17 cellular contexts compared by ENCODE assay signal in genomic region chr1:239858058-239858457, GRCh38.
DNase-seq lines count a peak whose midpoint lies in the region; ATAC-seq, FAIRE-seq and TF ChIP-seq lines count a peak whose summit lies in the region.
"Had no signal": no experiment of that assay in that cellular context is flagged by ENCODE, and none has a peak within 500 bp of the region (broad histone marks: within the 10 kb centered on the region; RNA-seq: fewer than 3 reads in every experiment).

No MANE protein-coding gene starts in this region.

- H3F3A ChIP-seq in SK-N-SH (replicated peaks; ENCODE audit: insufficient read depth) = no peaks in the 10 kb centered on the region

- no peaks in the 10 kb centered on the region for H3K36me3 ChIP-seq in SK-N-SH (replicated peaks in 1 of 2; ENCODE audit: control insufficient read depth in 1 of 2, insufficient read depth in 2 of 2, low read length in 1 of 2)
- H3K36me3 ChIP-seq in bronchial epithelial cell (ENCODE audit: control insufficient read depth, insufficient read depth, low read length) = no peaks in the 10 kb centered on the region
- no peaks in the 10 kb centered on the region for H3K36me3 ChIP-seq in left ventricle myocardium inferior

- intact Hi-C loops in natural killer cell (cut with micrococcal nuclease) (no loop called here), left ventricle myocardium inferior (cut with micrococcal nuclease) (no loop called here)

- CTCF ChIA-PET in SK-N-SH (lab: Yijun Ruan, JAX) = interaction anchor here (0.6 kb wide), 1 partner anchor 445 kb away, joined by 3 read pairs; no protein-coding TSS in a partner anchor

- peak overlapping the region in 1 of 2 experiments; percentile 89; a peak in 2 of 4 replicates for H3K27ac ChIP-seq in SK-N-SH (ENCODE audit: low read depth in 2 of 2, low read length in 1 of 2)
- H3K27ac ChIP-seq in left ventricle myocardium inferior (replicated peaks) = no peak overlapping the region

- H3K4me1 ChIP-seq in SK-N-SH (ENCODE audit: control insufficient read depth in 1 of 2, insufficient read depth in 2 of 2, low read depth in 1 of 2, low read length in 1 of 2) (peaks cover 0 to 2% of the 10 kb centered on the region in 2 experiments; a peak in 2 of 4 replicates), left ventricle myocardium inferior (no peaks in the 10 kb centered on the region)

- POLR2A ChIA-PET in SK-N-SH (lab: Yijun Ruan, JAX) = no interaction called here

- peaks cover 3 to 21% of the 10 kb centered on the region in 2 donors for H3K27me3 Mint-ChIP-seq in natural killer cell (ENCODE audit: low read depth in 2 of 2)
- H3K27me3 Mint-ChIP-seq: activated CD4-positive, alpha-beta memory T cell treated with anti-CD3 and anti-CD28 coated beads, Interleukin-2, amount 10 ng/mL, durations not matched to agents 7 days and 5 days; progenitor cell of endocrine pancreas had no signal

- no peak overlapping the region for H3K4me3 Mint-ChIP-seq in natural killer cell
- H3K4me3 Mint-ChIP-seq: activated CD4-positive, alpha-beta memory T cell treated with anti-CD3 and anti-CD28 coated beads, Interleukin-2, amount 10 ng/mL, durations not matched to agents 7 days and 5 days; mesothelial cell of epicardium had no signal

- H2AFZ ChIP-seq in SK-N-SH (ENCODE audit: low read depth) = no peak overlapping the region

- no peak for FAIRE-seq in bronchial epithelial cell (lab: Jason Lieb, UNC)
- FAIRE-seq: GM19239 had no signal

- H3K79me2 ChIP-seq in SK-N-SH (ENCODE audit: insufficient read depth) = no peaks in the 10 kb centered on the region

- in situ Hi-C loops in GM13977 (cut with MboI; ENCODE audit: low pct_unique_long_range_greater_than_20kb, low sequenced_read_pairs, unreplicated experiment) = no loop called here

- no peak for TF ChIP-seq RAD21 in SK-N-SH (IDR thresholded peaks at IDR 0.05; ENCODE audit: low read length)

- no peaks in the 10 kb centered on the region for H3K36me3 Mint-ChIP-seq in natural killer cell
- H3K36me3 Mint-ChIP-seq: mesothelial cell of epicardium had no signal

- no peak overlapping the region for H3K4me2 ChIP-seq in SK-N-SH

- no peak for DNase-seq in SK-N-SH
- DNase-seq in NCI-H460 (ENCODE audit: extremely low read depth, low read depth) = peak; percentile 83
- DNase-seq in bronchial epithelial cell (ENCODE audit: low read depth) = peak; percentile 30
- DNase-seq in natural killer cell = no peak
- no peak for DNase-seq in GM13977 (ENCODE audit: low spot score)
- DNase-seq in left ventricle myocardium inferior = no peak
- DNase-seq: activated CD4-positive, alpha-beta memory T cell treated with anti-CD3 and anti-CD28 coated beads, Interleukin-2, amount 10 ng/mL, durations not matched to agents 7 days and 5 days; activated gamma-delta T cell treated with Interleukin-2 at 50 U/mL for 16 hours; DMS79 treated with DMSO at 0.1 percent for 48 hours; NCI-H187; stimulated activated CD4-positive, alpha-beta T cell treated with anti-CD3 and anti-CD28 coated beads, Interleukin-1b, Interleukin-23, amount 100 ng/mL, for 48 hours; T-helper 2 cell had no signal

- no peaks in the 10 kb centered on the region for H3K27me3 ChIP-seq in SK-N-SH (ENCODE audit: insufficient read depth)
- H3K27me3 ChIP-seq in bronchial epithelial cell (ENCODE audit: control insufficient read depth, insufficient read depth, low read length) = no peaks in the 10 kb centered on the region
- H3K27me3 ChIP-seq in left ventricle myocardium inferior (ENCODE audit: low read depth) = no peaks in the 10 kb centered on the region

- H3K9me3 ChIP-seq in SK-N-SH (no peaks in the 10 kb centered on the region; the same call in 1 of the 2 replicates), left ventricle myocardium inferior (replicated peaks) (peaks cover 5% of the 10 kb centered on the region)

- TF ChIP-seq EP300 in SK-N-SH (IDR thresholded peaks at IDR 0.05; ENCODE audit: borderline replicate concordance in 1 of 2, low read depth in 1 of 2, low read length in 1 of 2) = no peak

- WGBS in SK-N-SH (ENCODE audit: low lambda C conversion rate) = 49% methylated on average over 4 of the region's 4 CpGs

- no peaks in the 10 kb centered on the region for H3K9me3 Mint-ChIP-seq in natural killer cell

- H3K4me3 ChIP-seq in SK-N-SH (ENCODE audit: low read depth in 2 of 2, low read length in 1 of 2) = no peak overlapping the region
- no peak overlapping the region for H3K4me3 ChIP-seq in bronchial epithelial cell (ENCODE audit: low read depth, low read length)
- no peak overlapping the region for H3K4me3 ChIP-seq in left ventricle myocardium inferior

- H3K9me2 ChIP-seq in SK-N-SH = no peaks in the 10 kb centered on the region

- no peaks in the 10 kb centered on the region for H3K4me1 Mint-ChIP-seq in natural killer cell
- H3K4me1 Mint-ChIP-seq: activated CD4-positive, alpha-beta memory T cell treated with anti-CD3 and anti-CD28 coated beads, Interleukin-2, amount 10 ng/mL, durations not matched to agents 7 days and 5 days had no signal

- ATAC-seq in SK-N-SH treated with all-trans-retinoic acid at 6 μM for 48 hours (peak; percentile 41; the same call in 1 of the 3 replicates), natural killer cell (no peak), HG03521 (IDR thresholded peaks at IDR 0.05; ENCODE audit: unreplicated experiment) (no peak)

- H3K9ac ChIP-seq in SK-N-SH = no peak overlapping the region

- H3K27ac Mint-ChIP-seq in natural killer cell = no peak overlapping the region
- H3K27ac Mint-ChIP-seq: activated CD4-positive, alpha-beta memory T cell treated with anti-CD3 and anti-CD28 coated beads, Interleukin-2, amount 10 ng/mL, durations not matched to agents 7 days and 5 days; mesothelial cell of epicardium; progenitor cell of endocrine pancreas had no signal

- H4K20me1 ChIP-seq in SK-N-SH (ENCODE audit: insufficient read depth) = no peaks in the 10 kb centered on the region

- no peak for TF ChIP-seq CTCF in SK-N-SH (IDR thresholded peaks at IDR 0.05)
- TF ChIP-seq CTCF in bronchial epithelial cell (IDR thresholded peaks at IDR 0.05; ENCODE audit: insufficient read depth, low read length, severe bottlenecking) = no peak
- TF ChIP-seq CTCF in natural killer cell (IDR thresholded peaks at IDR 0.05) = no peak
- TF ChIP-seq CTCF in GM13977 (IDR thresholded peaks at IDR 0.05; ENCODE audit: extremely low read depth, insufficient read depth, missing control alignments) = no peak
- TF ChIP-seq CTCF in left ventricle myocardium inferior (IDR thresholded peaks at IDR 0.05; ENCODE audit: borderline replicate concordance) = no peak

TF ChIP-seq in SK-N-SH treated with all-trans-retinoic acid at 6 μM for 48 hours, 23 proteins besides CTCF, POLR2A, EP300 and RAD21 (continues in another document):
- no peak for TF ChIP-seq ZNF8 (CRISPR knock-in tag; IDR thresholded peaks at IDR 0.05)
- TF ChIP-seq TOX (CRISPR knock-in tag; IDR thresholded peaks at IDR 0.05; ENCODE audit: borderline replicate concordance) = no peak
- TF ChIP-seq TSHZ2 (CRISPR knock-in tag; IDR thresholded peaks at IDR 0.05) = no peak
- TF ChIP-seq ZNF70 (CRISPR knock-in tag; IDR thresholded peaks at IDR 0.05) = no peak
- no peak for TF ChIP-seq ZC3H10 (CRISPR knock-in tag; IDR thresholded peaks at IDR 0.05)

TF ChIP-seq in SK-N-SH, 30 proteins besides CTCF, POLR2A, EP300 and RAD21 (continues in another document):
- TF ChIP-seq, protein P1, sequence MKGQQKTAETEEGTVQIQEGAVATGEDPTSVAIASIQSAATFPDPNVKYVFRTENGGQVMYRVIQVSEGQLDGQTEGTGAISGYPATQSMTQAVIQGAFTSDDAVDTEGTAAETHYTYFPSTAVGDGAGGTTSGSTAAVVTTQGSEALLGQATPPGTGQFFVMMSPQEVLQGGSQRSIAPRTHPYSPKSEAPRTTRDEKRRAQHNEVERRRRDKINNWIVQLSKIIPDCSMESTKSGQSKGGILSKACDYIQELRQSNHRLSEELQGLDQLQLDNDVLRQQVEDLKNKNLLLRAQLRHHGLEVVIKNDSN (IDR thresholded peaks at IDR 0.05; ENCODE audit: borderline replicate concordance, low read depth) = no peak
- TF ChIP-seq RCOR1 (IDR thresholded peaks at IDR 0.05; ENCODE audit: low read length) = no peak
- no peak for TF ChIP-seq TEAD4 (IDR thresholded peaks at IDR 0.05; ENCODE audit: borderline replicate concordance, insufficient read depth)
- TF ChIP-seq ELF1 (IDR thresholded peaks at IDR 0.05) = no peak
- TF ChIP-seq EZH2phosphoT487 (IDR thresholded peaks at IDR 0.05; ENCODE audit: borderline replicate concordance, low read depth) = no peak
- no peak for TF ChIP-seq SIN3A (IDR thresholded peaks at IDR 0.05; ENCODE audit: borderline replicate concordance, low read depth, low read length)
- TF ChIP-seq NRF1 (IDR thresholded peaks at IDR 0.05; ENCODE audit: low read depth, low read length) = no peak
- no peak for TF ChIP-seq RFX5 (IDR thresholded peaks at IDR 0.05; ENCODE audit: low read length)
- TF ChIP-seq FOXM1 (IDR thresholded peaks at IDR 0.05; ENCODE audit: low read depth) = no peak
- no peak for TF ChIP-seq YY1 (IDR thresholded peaks at IDR 0.05; ENCODE audit: low read depth)
- TF ChIP-seq TAF1 (IDR thresholded peaks at IDR 0.05; ENCODE audit: borderline replicate concordance, low read depth, low read length) = no peak
- TF ChIP-seq GATA2 (CRISPR knock-in tag; IDR thresholded peaks at IDR 0.05) = no peak
- no peak for TF ChIP-seq FOXJ3 (CRISPR knock-in tag; IDR thresholded peaks at IDR 0.05)
- TF ChIP-seq, protein P2, sequence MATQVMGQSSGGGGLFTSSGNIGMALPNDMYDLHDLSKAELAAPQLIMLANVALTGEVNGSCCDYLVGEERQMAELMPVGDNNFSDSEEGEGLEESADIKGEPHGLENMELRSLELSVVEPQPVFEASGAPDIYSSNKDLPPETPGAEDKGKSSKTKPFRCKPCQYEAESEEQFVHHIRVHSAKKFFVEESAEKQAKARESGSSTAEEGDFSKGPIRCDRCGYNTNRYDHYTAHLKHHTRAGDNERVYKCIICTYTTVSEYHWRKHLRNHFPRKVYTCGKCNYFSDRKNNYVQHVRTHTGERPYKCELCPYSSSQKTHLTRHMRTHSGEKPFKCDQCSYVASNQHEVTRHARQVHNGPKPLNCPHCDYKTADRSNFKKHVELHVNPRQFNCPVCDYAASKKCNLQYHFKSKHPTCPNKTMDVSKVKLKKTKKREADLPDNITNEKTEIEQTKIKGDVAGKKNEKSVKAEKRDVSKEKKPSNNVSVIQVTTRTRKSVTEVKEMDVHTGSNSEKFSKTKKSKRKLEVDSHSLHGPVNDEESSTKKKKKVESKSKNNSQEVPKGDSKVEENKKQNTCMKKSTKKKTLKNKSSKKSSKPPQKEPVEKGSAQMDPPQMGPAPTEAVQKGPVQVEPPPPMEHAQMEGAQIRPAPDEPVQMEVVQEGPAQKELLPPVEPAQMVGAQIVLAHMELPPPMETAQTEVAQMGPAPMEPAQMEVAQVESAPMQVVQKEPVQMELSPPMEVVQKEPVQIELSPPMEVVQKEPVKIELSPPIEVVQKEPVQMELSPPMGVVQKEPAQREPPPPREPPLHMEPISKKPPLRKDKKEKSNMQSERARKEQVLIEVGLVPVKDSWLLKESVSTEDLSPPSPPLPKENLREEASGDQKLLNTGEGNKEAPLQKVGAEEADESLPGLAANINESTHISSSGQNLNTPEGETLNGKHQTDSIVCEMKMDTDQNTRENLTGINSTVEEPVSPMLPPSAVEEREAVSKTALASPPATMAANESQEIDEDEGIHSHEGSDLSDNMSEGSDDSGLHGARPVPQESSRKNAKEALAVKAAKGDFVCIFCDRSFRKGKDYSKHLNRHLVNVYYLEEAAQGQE (IDR thresholded peaks at IDR 0.05; ENCODE audit: low read depth, low read length) = no peak

Comparison
In these comparisons a context has a peak if more than half of its experiments do, and no peak if none do; other contexts are left out.
1. DNase-seq: peak in NCI-H460 (single experiment) and bronchial epithelial cell (single experiment); none in SK-N-SH (single experiment), natural killer cell (single experiment), GM13977 (single experiment) and left ventricle myocardium inferior (single experiment).